Comparison of ENCODE assay signal across 25 cellular contexts in the genomic region with DNA sequence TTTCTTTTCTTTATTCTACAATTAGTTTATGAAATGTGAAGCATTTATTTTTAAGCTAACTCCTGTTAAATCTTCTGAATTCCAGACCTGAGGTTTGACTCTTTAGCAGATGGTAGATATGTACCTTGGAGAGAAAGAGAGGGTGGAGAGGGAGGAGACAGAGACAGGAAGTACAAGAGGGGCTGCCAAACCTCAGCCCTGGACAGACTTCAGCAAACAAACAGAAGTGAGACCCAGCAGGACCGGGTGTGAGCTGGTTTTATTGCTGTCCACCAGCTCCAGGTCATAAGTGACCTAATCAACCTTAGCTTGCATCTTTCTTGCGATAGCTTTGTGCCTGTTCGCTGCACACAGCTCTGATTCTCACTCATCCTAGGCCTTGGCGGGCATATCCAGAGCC.
A peak's percentile ranks its signal among the peaks of the same experiment; 100 is the strongest.
DNase-seq lines count a peak whose midpoint lies in the region; ATAC-seq and TF ChIP-seq lines count a peak whose summit lies in the region.
"Had no signal": no experiment of that assay in that cellular context is flagged by ENCODE, and none has a peak within 500 bp of the region (broad histone marks: within the 10 kb centered on the region; RNA-seq: fewer than 3 reads in every experiment).

No MANE protein-coding gene starts in this region.

- intact Hi-C loops in sciatic nerve (cut with DNase I) = no loop called here
- intact Hi-C loops in stomach (cut with DNase I; ENCODE audit: low total_unique reads) = no loop called here

- H3K36me3 ChIP-seq in Karpas-422 (ENCODE audit: insufficient read depth, low read length) (no peaks in the 10 kb centered on the region), stomach (no peaks in the 10 kb centered on the region)
- H3K36me3 ChIP-seq: HAP-1 had no signal

- H2AFZ ChIP-seq in Karpas-422 (ENCODE audit: low read length) = peak overlapping the region; percentile 15; the same call in 1 of the 2 replicates

- no peaks in the 10 kb centered on the region for H3K9me3 ChIP-seq in Karpas-422 (ENCODE audit: low read length)
- H3K9me3 ChIP-seq in stomach = no peaks in the 10 kb centered on the region
- H3K9me3 ChIP-seq: HAP-1 had no signal

- no peaks in the 10 kb centered on the region for H3K79me2 ChIP-seq in Karpas-422 (ENCODE audit: low read length)

- no peak overlapping the region for H3K4me3 ChIP-seq in Karpas-422 (ENCODE audit: low read length)
- no peak overlapping the region for H3K4me3 ChIP-seq in stomach
- H3K4me3 ChIP-seq: HAP-1 had no signal

- peak; percentile 46 for ATAC-seq in sciatic nerve
- ATAC-seq in GM21717 (IDR thresholded peaks at IDR 0.05; ENCODE audit: unreplicated experiment) = no peak

- no peaks in the 10 kb centered on the region for H3K27me3 ChIP-seq in Karpas-422 (ENCODE audit: low read length)
- H3K27me3 ChIP-seq in stomach = no peaks in the 10 kb centered on the region

- 65 to 77% (median 70%) methylated on average over 4 of the region's 4 CpGs for WGBS in stomach, 5 donors

- H3K9me2 ChIP-seq in Karpas-422 (replicated peaks; ENCODE audit: insufficient read depth, low read length) = no peaks in the 10 kb centered on the region

- H3K4me1 ChIP-seq in Karpas-422 (ENCODE audit: low read length) (peaks cover 41% of the 10 kb centered on the region), stomach (no peaks in the 10 kb centered on the region)
- H3K4me1 ChIP-seq: HAP-1 had no signal

- no peaks in the 10 kb centered on the region for H4K20me1 ChIP-seq in Karpas-422 (ENCODE audit: insufficient read depth, low read depth, low read length)

- no peak overlapping the region for H3K9ac ChIP-seq in Karpas-422 (ENCODE audit: low read length)

- no peak overlapping the region for H3K4me2 ChIP-seq in Karpas-422 (ENCODE audit: low read depth, low read length, poor library complexity, severe bottlenecking)

- no peak overlapping the region for H3K27ac ChIP-seq in Karpas-422 (ENCODE audit: low read length)
- H3K27ac ChIP-seq in stomach = no peak overlapping the region
- H3K27ac ChIP-seq: 22Rv1 had no signal

- DNase-seq in DMS53 (lab: John Stamatoyannopoulos, UW) = peak; percentile 18
- no peak for DNase-seq in DMS53 treated with DMSO at 0.1 percent for 48 hours (lab: John Stamatoyannopoulos, UW; ENCODE audit: unreplicated experiment)
- no peak for DNase-seq in Karpas-422
- DNase-seq in NCI-H2196 (lab: John Stamatoyannopoulos, UW; ENCODE audit: unreplicated experiment) = peak; percentile 69
- no peak for DNase-seq in sciatic nerve (ENCODE audit: low spot score)
- DNase-seq in stomach = no peak
- DNase-seq: CD8-positive, alpha-beta memory T cell; DMS 273 treated with DMSO at 0.1 percent for 48 hours; DND-41; GOT3; HFFc6; IMR-90; KG1; NCI-H1105; NCI-H1436 treated with DMSO at 0.1 percent for 48 hours; NCI-H187 treated with DMSO at 0.1 percent for 48 hours; NCI-H2227 treated with DMSO at 0.1 percent for 48 hours; NCI-H524; NCI-H82; Right ventricle myocardium superior; RPMI8226; T-helper 1 cell had no signal

- no peak for TF ChIP-seq POLR2A in stomach (IDR thresholded peaks at IDR 0.05)

- TF ChIP-seq EP300 in stomach (IDR thresholded peaks at IDR 0.05) = no peak

- TF ChIP-seq CTCF in stomach (IDR thresholded peaks at IDR 0.05) = no peak

Comparison
In these comparisons a context has a peak if more than half of its experiments do, and no peak if none do; other contexts are left out.
1. DNase-seq: peak in DMS53 (single experiment) and NCI-H2196 (single experiment); none in DMS53 treated with DMSO at 0.1 percent for 48 hours (single experiment), Karpas-422 (single experiment), sciatic nerve (single experiment) and stomach (single experiment).